ENCODE assay signal across 19 cellular contexts in the genomic region with DNA sequence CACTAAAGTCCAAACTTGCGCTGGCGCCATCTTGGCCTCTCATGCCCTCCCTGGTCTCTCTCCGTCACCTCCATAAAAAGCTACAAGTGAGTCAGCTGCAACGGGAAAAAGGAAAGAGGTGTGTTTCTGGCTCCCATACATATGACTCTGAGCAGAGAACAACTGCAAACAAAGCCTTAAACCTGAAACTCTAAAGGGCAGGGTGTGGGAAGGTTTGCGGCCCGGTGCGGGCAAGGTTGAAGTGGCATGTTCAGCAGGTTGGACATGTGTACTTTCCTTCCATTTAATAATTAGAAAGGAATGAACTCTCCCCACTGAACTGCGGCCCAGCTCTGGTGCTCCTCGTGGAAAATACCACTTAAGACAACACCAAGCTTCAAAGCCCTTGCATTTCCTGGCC. TPM values are rescaled to one million over a fixed set of nuclear protein-coding genes. Genes with fewer than 3 reads are reported as not detected.
DNase-seq lines count a peak whose midpoint lies in the region; ATAC-seq and TF ChIP-seq lines count a peak whose summit lies in the region.
"Had no signal": no experiment of that assay in that cellular context is flagged by ENCODE, and none has a peak within 500 bp of the region (broad histone marks: within the 10 kb centered on the region; RNA-seq: fewer than 3 reads in every experiment).

No MANE protein-coding gene starts in this region.

- DNase-seq in COLO668 (lab: John Stamatoyannopoulos, UW; ENCODE audit: unreplicated experiment) (peak; percentile 24), NCI-H510A (lab: John Stamatoyannopoulos, UW) (peak; percentile 33), epithelial cell of esophagus (ENCODE audit: low read depth) (peak; percentile 83), progenitor cell of endocrine pancreas (ENCODE audit: low spot score, unreplicated experiment) (no peak), left ventricle myocardium superior (no peak)
- DNase-seq in activated naive CD8-positive, alpha-beta T cell treated with anti-CD3 and anti-CD28 coated beads for 36 hours: no peak
- DNase-seq: activated CD8-positive, alpha-beta memory T cell treated with anti-CD3 and anti-CD28 coated beads for 24 hours; CD8-positive, alpha-beta T cell; effector memory CD4-positive, alpha-beta T cell; KG1; NCI-H1436; NCI-H526; stimulated activated naive B cell treated with anti-CD40 and anti-IgM and Interleukin-4, amounts not matched to agents 10 μg/mL and 1 μg/mL and 100 μg/mL, for 72 hours; uterus had no signal

- intact Hi-C loops in left ventricle myocardium superior (cut with micrococcal nuclease): no loop called here

- H3K4me3 Mint-ChIP-seq in progenitor cell of endocrine pancreas (ENCODE audit: low read depth): no peak overlapping the region
- H3K4me3 Mint-ChIP-seq in activated naive CD8-positive, alpha-beta T cell treated with anti-CD3 and anti-CD28 coated beads for 36 hours: no peak overlapping the region
- H3K4me3 Mint-ChIP-seq: activated T-helper 1 cell treated with anti-CD3 and anti-CD28 coated beads, Interleukin-12 subunit alpha, Interleukin-12 subunit beta, Interleukin-2, Interleukin-4 antibody, amounts not matched to agents 30 ng/mL and 10 ng/mL and 1 ng/mL, durations not matched to agents 14 hours and 24 hours and 36 hours; CD8-positive, alpha-beta T cell; natural killer cell treated with Interleukin-12 subunit alpha and Interleukin-12 subunit beta and Interleukin-15 and Interleukin-18, amount 100 ng/mL, for 72 hours; stimulated activated naive B cell treated with anti-CD40 and anti-IgM and Interleukin-4, amounts not matched to agents 10 μg/mL and 1 μg/mL and 100 μg/mL, for 72 hours; WTC11 had no signal

- no peak overlapping the region for H3K4me3 ChIP-seq in epithelial cell of esophagus (ENCODE audit: low read length)
- H3K4me3 ChIP-seq: uterus had no signal

- ATAC-seq in GM19455 (IDR thresholded peaks at IDR 0.05; ENCODE audit: unreplicated experiment) (no peak), left ventricle myocardium superior (no peak), HG02610 (IDR thresholded peaks at IDR 0.05; ENCODE audit: unreplicated experiment) (no peak)
- ATAC-seq: CD8-positive, alpha-beta T cell; natural killer cell treated with Interleukin-12 subunit alpha and Interleukin-12 subunit beta and Interleukin-15 and Interleukin-18, amount 100 ng/mL, for 72 hours; stimulated activated naive B cell treated with anti-CD40 and anti-IgM and Interleukin-4, amounts not matched to agents 10 μg/mL and 1 μg/mL and 100 μg/mL, for 72 hours; WTC11 had no signal

- peaks cover 21% of the 10 kb centered on the region for H3K4me1 Mint-ChIP-seq in progenitor cell of endocrine pancreas (ENCODE audit: low read depth)
- H3K4me1 Mint-ChIP-seq in activated naive CD8-positive, alpha-beta T cell treated with anti-CD3 and anti-CD28 coated beads for 36 hours: peaks cover 12% of the 10 kb centered on the region

- no peaks in the 10 kb centered on the region for H3K36me3 Mint-ChIP-seq in progenitor cell of endocrine pancreas (ENCODE audit: insufficient read depth)
- peaks cover 3% of the 10 kb centered on the region for H3K36me3 Mint-ChIP-seq in activated naive CD8-positive, alpha-beta T cell treated with anti-CD3 and anti-CD28 coated beads for 36 hours
- H3K36me3 Mint-ChIP-seq: CD8-positive, alpha-beta T cell; natural killer cell treated with Interleukin-12 subunit alpha and Interleukin-12 subunit beta and Interleukin-15 and Interleukin-18, amount 100 ng/mL, for 72 hours; stimulated activated naive B cell treated with anti-CD40 and anti-IgM and Interleukin-4, amounts not matched to agents 10 μg/mL and 1 μg/mL and 100 μg/mL, for 72 hours; WTC11 had no signal

- H3K27me3 Mint-ChIP-seq in progenitor cell of endocrine pancreas: peaks cover 6% of the 10 kb centered on the region
- H3K27me3 Mint-ChIP-seq in activated naive CD8-positive, alpha-beta T cell treated with anti-CD3 and anti-CD28 coated beads for 36 hours: peaks cover 35% of the 10 kb centered on the region

- peaks cover 7% of the 10 kb centered on the region for H3K9me3 Mint-ChIP-seq in progenitor cell of endocrine pancreas (ENCODE audit: low read depth)
- peaks cover 6% of the 10 kb centered on the region for H3K9me3 Mint-ChIP-seq in activated naive CD8-positive, alpha-beta T cell treated with anti-CD3 and anti-CD28 coated beads for 36 hours
- H3K9me3 Mint-ChIP-seq: activated T-helper 1 cell treated with anti-CD3 and anti-CD28 coated beads, Interleukin-12 subunit alpha, Interleukin-12 subunit beta, Interleukin-2, Interleukin-4 antibody, amounts not matched to agents 30 ng/mL and 10 ng/mL and 1 ng/mL, durations not matched to agents 14 hours and 24 hours and 36 hours; CD8-positive, alpha-beta T cell had no signal

- no peak for TF ChIP-seq CTCF in epithelial cell of esophagus (IDR thresholded peaks at IDR 0.05; ENCODE audit: insufficient read depth, low read depth, low read length, missing control alignments)
- no peak for TF ChIP-seq CTCF in progenitor cell of endocrine pancreas (IDR thresholded peaks at IDR 0.05; ENCODE audit: unreplicated experiment)

- peak overlapping the region; percentile 70 for H3K27ac Mint-ChIP-seq in progenitor cell of endocrine pancreas
- no peak overlapping the region for H3K27ac Mint-ChIP-seq in activated naive CD8-positive, alpha-beta T cell treated with anti-CD3 and anti-CD28 coated beads for 36 hours
- H3K27ac Mint-ChIP-seq: activated T-helper 1 cell treated with anti-CD3 and anti-CD28 coated beads, Interleukin-12 subunit alpha, Interleukin-12 subunit beta, Interleukin-2, Interleukin-4 antibody, amounts not matched to agents 30 ng/mL and 10 ng/mL and 1 ng/mL, durations not matched to agents 14 hours and 24 hours and 36 hours; CD8-positive, alpha-beta T cell; natural killer cell treated with Interleukin-12 subunit alpha and Interleukin-12 subunit beta and Interleukin-15 and Interleukin-18, amount 100 ng/mL, for 72 hours; stimulated activated naive B cell treated with anti-CD40 and anti-IgM and Interleukin-4, amounts not matched to agents 10 μg/mL and 1 μg/mL and 100 μg/mL, for 72 hours; WTC11 had no signal

RNA-seq across cellular contexts. Expression of gene PPARG, which starts 59.0 kb away (rescaled TPM):
- total RNA-seq in progenitor cell of endocrine pancreas: 17.1 and 17.5 TPM in 2 replicates
- total RNA-seq in activated naive CD8-positive, alpha-beta T cell treated with anti-CD3 and anti-CD28 coated beads for 36 hours: under 1 TPM; 0.20 to 0.47 TPM
- 24.0 TPM for total RNA-seq in left ventricle myocardium superior
- total RNA-seq: CD8-positive, alpha-beta T cell had no signal

Comparison
In these comparisons a context has a peak if more than half of its experiments do, and no peak if none do; other contexts are left out.
1. DNase-seq: peak in COLO668 (single experiment), NCI-H510A (single experiment) and epithelial cell of esophagus (single experiment); none in progenitor cell of endocrine pancreas (single experiment), activated naive CD8-positive, alpha-beta T cell treated with anti-CD3 and anti-CD28 coated beads for 36 hours (single experiment) and left ventricle myocardium superior (single experiment).
2. RNA of gene PPARG, which starts 59.0 kb away (total RNA-seq): 24.0 TPM in left ventricle myocardium superior (single experiment) and 17.1 to 17.5 TPM in progenitor cell of endocrine pancreas; 0.20 to 0.47 TPM in activated naive CD8-positive, alpha-beta T cell treated with anti-CD3 and anti-CD28 coated beads for 36 hours; every median in the first group is over 10 times any median in the second.